ENCODE assay signal across 20 cellular contexts in the genomic region with DNA sequence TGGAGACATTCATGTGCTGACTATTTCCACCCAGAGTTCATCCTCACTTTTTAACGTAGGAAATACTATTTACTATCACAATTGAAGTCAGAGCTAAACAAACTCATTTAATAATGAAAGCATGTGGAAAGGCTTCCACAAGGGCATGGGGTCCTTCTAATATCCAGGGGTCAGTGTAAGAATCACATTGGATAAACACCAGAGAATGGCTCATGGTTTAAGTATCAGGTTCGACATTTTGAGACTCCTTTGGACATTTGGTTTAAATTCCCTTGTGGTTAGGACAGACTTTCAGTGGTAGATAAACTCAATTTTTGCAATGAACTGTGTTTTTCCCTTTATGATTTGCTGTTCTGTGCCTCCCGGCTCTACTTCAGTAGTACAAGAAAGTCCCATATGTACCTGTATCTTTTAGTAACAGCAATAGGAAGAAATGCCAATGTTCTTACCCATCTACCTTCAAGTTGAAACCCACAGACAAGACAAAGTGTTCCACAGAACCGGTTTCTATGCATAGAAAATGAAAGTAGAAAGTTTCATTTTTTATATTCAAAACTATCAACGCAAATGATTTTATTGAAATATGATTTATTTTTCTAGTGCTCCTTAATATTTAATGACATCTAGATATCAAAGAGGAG.
DNase-seq lines count a peak whose midpoint lies in the region; FAIRE-seq and TF ChIP-seq lines count a peak whose summit lies in the region.
"Had no signal": no experiment of that assay in that cellular context is flagged by ENCODE, and none has a peak within 500 bp of the region (broad histone marks: within the 10 kb centered on the region; RNA-seq: fewer than 3 reads in every experiment).

No MANE protein-coding gene starts in this region.

- no peak overlapping the region for H3K9ac ChIP-seq in OCI-LY3 (ENCODE audit: low read length)
- H3K9ac ChIP-seq in fibroblast of lung (ENCODE audit: insufficient read depth, low read length): no peak overlapping the region
- H3K9ac ChIP-seq in smooth muscle cell (ENCODE audit: low read depth): no peak overlapping the region
- H3K9ac ChIP-seq: neural progenitor cell had no signal

- DNase-seq in ELR (ENCODE audit: low read depth) (peak; percentile 14), fibroblast of lung (ENCODE audit: low read depth in 2 of 2) (peak; percentile 4 to 61), smooth muscle cell (lab: John Stamatoyannopoulos, UW; ENCODE audit: unreplicated experiment) (no peak), ACHN (no peak), GM12892 (ENCODE audit: insufficient read length) (no peak)
- no peak for DNase-seq in activated CD4-positive, alpha-beta T cell treated with anti-CD3 and anti-CD28 coated beads for 1 hour
- DNase-seq: activated CD4-positive, alpha-beta memory T cell treated with anti-CD3 and anti-CD28 coated beads for 36 hours; activated CD8-positive, alpha-beta memory T cell treated with anti-CD3 and anti-CD28 coated beads, Interleukin-2, amount 50 U/mL, for 4 hours; activated naive CD4-positive, alpha-beta T cell treated with anti-CD3 and anti-CD28 coated beads for 36 hours; adrenal gland; glutamatergic neuron; left ventricle myocardium inferior; NCI-H146; stimulated activated CD4-positive, alpha-beta T cell treated with anti-CD3 and anti-CD28 coated beads, Interleukin-2, amount 100 ng/mL, for 24 hours; stimulated activated naive CD8-positive, alpha-beta T cell treated with anti-CD3 and anti-CD28 coated beads, Interleukin-15, Interleukin-2, amounts not matched to agents 100 U/mL and 50 U/mL, for 24 hours; upper lobe of right lung had no signal

- no peaks in the 10 kb centered on the region for H3K9me3 ChIP-seq in OCI-LY3 (ENCODE audit: insufficient read depth, low read length)
- no peaks in the 10 kb centered on the region for H3K9me3 ChIP-seq in fibroblast of lung (ENCODE audit: control insufficient read depth, insufficient read depth, low read depth, low read length)
- H3K9me3 ChIP-seq in smooth muscle cell (replicated peaks; ENCODE audit: low read depth): peaks cover 3% of the 10 kb centered on the region
- H3K9me3 ChIP-seq: adrenal gland, upper lobe of right lung had no signal

- H3K27ac ChIP-seq in OCI-LY3 (ENCODE audit: low read length) (no peak overlapping the region), fibroblast of lung (ENCODE audit: insufficient read depth, low read length) (no peak overlapping the region), smooth muscle cell (ENCODE audit: low read depth) (no peak overlapping the region)
- H3K27ac ChIP-seq: adrenal gland, left ventricle myocardium inferior, neural progenitor cell, SK-N-MC, upper lobe of right lung had no signal

- no peaks in the 10 kb centered on the region for H3K79me2 ChIP-seq in OCI-LY3 (ENCODE audit: low read length)
- no peaks in the 10 kb centered on the region for H3K79me2 ChIP-seq in fibroblast of lung (ENCODE audit: control insufficient read depth, insufficient read depth, low read length)
- H3K79me2 ChIP-seq in smooth muscle cell (ENCODE audit: low read depth): no peaks in the 10 kb centered on the region

- H3K4me2 ChIP-seq in OCI-LY3 (ENCODE audit: low read length) (peak overlapping the region; percentile 63), fibroblast of lung (ENCODE audit: extremely low read depth, insufficient read depth, low read length) (peak overlapping the region; percentile 8), smooth muscle cell (peak overlapping the region; percentile 20)
- H3K4me2 ChIP-seq: neural progenitor cell had no signal

- H2AFZ ChIP-seq in OCI-LY3 (ENCODE audit: low read depth, low read length): peak overlapping the region; percentile 75; the same call in 1 of the 2 replicates
- no peak overlapping the region for H2AFZ ChIP-seq in fibroblast of lung (ENCODE audit: low read length)
- peak overlapping the region; percentile 20 for H2AFZ ChIP-seq in smooth muscle cell (ENCODE audit: low read depth)
- H2AFZ ChIP-seq: neural progenitor cell had no signal

- H3K4me1 ChIP-seq in OCI-LY3 (ENCODE audit: low read length): peaks cover 13% of the 10 kb centered on the region
- no peaks in the 10 kb centered on the region for H3K4me1 ChIP-seq in fibroblast of lung (ENCODE audit: control insufficient read depth, extremely low read depth, insufficient read depth, low read length)
- no peaks in the 10 kb centered on the region for H3K4me1 ChIP-seq in smooth muscle cell (ENCODE audit: low read depth)
- H3K4me1 ChIP-seq: adrenal gland, left ventricle myocardium inferior, neural progenitor cell, upper lobe of right lung had no signal

- no peaks in the 10 kb centered on the region for H3K27me3 ChIP-seq in OCI-LY3 (ENCODE audit: low read depth, low read length)
- H3K27me3 ChIP-seq in fibroblast of lung (ENCODE audit: control insufficient read depth, insufficient read depth, low read length): no peaks in the 10 kb centered on the region
- H3K27me3 ChIP-seq in smooth muscle cell (ENCODE audit: low read depth): no peaks in the 10 kb centered on the region
- H3K27me3 ChIP-seq: adrenal gland, neural progenitor cell, upper lobe of right lung had no signal

- TF ChIP-seq CTCF in OCI-LY3 (IDR thresholded peaks at IDR 0.05; ENCODE audit: low read depth, low read length) (no peak), fibroblast of lung (conservative IDR thresholded peaks at IDR 0.05 in 1 of 2, IDR thresholded peaks at IDR 0.05 in 1 of 2; ENCODE audit: low read depth in 1 of 2, low read length in 2 of 2) (no peak), smooth muscle cell (IDR thresholded peaks at IDR 0.05; ENCODE audit: borderline replicate concordance, insufficient read depth, poor library complexity, severe bottlenecking) (no peak)

- in situ Hi-C loops in ACHN (cut with HindIII; ENCODE audit: low pct_ligation_motif_present, low pct_unique_long_range_greater_than_20kb, low sequenced_read_pairs): no loop called here

- H3K36me3 ChIP-seq in OCI-LY3 (replicated peaks; ENCODE audit: low read depth, low read length) (no peaks in the 10 kb centered on the region), fibroblast of lung (ENCODE audit: control insufficient read depth, insufficient read depth, low read length) (no peaks in the 10 kb centered on the region), smooth muscle cell (ENCODE audit: low read depth) (no peaks in the 10 kb centered on the region)
- H3K36me3 ChIP-seq: adrenal gland, left ventricle myocardium inferior, neural progenitor cell, upper lobe of right lung had no signal

- 77% methylated on average over 5 of the region's 5 CpGs for WGBS in smooth muscle cell (ENCODE audit: low lambda C conversion rate)

- TF ChIP-seq POLR2A in GM12892 (IDR thresholded peaks at IDR 0.05; ENCODE audit: low read depth, low read length): no peak

- H4K20me1 ChIP-seq in OCI-LY3 (ENCODE audit: insufficient read depth, low read length) (no peaks in the 10 kb centered on the region), fibroblast of lung (ENCODE audit: control insufficient read depth, extremely low read depth, insufficient read depth, low read length) (no peaks in the 10 kb centered on the region), smooth muscle cell (ENCODE audit: low read depth) (no peaks in the 10 kb centered on the region)

- FAIRE-seq in GM12892 (lab: Jason Lieb, UNC): no peak
- FAIRE-seq: GM12878 had no signal

- H3F3A ChIP-seq in smooth muscle cell (ENCODE audit: low read depth): no peaks in the 10 kb centered on the region

- H3K4me3 ChIP-seq in OCI-LY3 (ENCODE audit: low read length): peak overlapping the region; percentile 37
- H3K4me3 ChIP-seq in fibroblast of lung (replicated peaks in 1 of 4; ENCODE audit: control extremely low read depth in 1 of 4, insufficient read depth in 1 of 4, low read depth in 3 of 4, low read length in 4 of 4): no peak overlapping the region
- H3K4me3 ChIP-seq in smooth muscle cell: no peak overlapping the region
- H3K4me3 ChIP-seq: adrenal gland, GM12878, left ventricle myocardium inferior, neural progenitor cell, SK-N-MC, upper lobe of right lung had no signal

Comparison
In these comparisons a context has a peak if more than half of its experiments do, and no peak if none do; other contexts are left out.
1. DNase-seq: peak in ELR (single experiment) and fibroblast of lung (2 of 2); none in smooth muscle cell (single experiment), activated CD4-positive, alpha-beta T cell treated with anti-CD3 and anti-CD28 coated beads for 1 hour (single experiment), ACHN (single experiment) and GM12892 (single experiment).
2. H3K4me2 ChIP-seq: peak in every context shown above with its lines; median percentile 63 in OCI-LY3; 20 in smooth muscle cell; 8 in fibroblast of lung.